3 cellular contexts compared by ENCODE assay signal in the genomic region with DNA sequence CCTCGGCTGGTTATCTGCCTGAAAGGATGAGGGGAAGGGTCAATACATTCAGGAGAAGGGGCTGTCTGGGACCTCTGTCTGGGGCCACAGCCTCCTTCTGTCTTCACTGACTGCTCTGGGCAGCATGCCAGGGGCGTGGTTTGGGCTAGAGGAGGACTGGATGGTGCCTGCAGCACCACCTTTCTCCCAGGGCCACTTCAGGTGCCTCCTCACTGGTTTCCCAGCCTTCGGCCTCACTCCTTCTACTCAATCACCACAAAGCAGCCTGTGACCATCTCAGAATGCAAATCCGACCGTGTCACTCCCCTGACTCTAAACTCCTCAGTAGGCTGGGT.
TF ChIP-seq lines count a peak whose summit lies in the region.

No MANE protein-coding gene starts in this region.

TF ChIP-seq in liver, 16 proteins besides CTCF, POLR2A, EP300 and RAD21:
- TF ChIP-seq YY1 (IDR thresholded peaks at IDR 0.05) (no peak), JUND (IDR thresholded peaks at IDR 0.05) (no peak), GABPA (IDR thresholded peaks at IDR 0.05 in 1 of 2, conservative IDR thresholded peaks at IDR 0.05 in 1 of 2) (no peak), SP1 (IDR thresholded peaks at IDR 0.05) (no peak), HNF4G (IDR thresholded peaks at IDR 0.05) (no peak), HNF4A (conservative IDR thresholded peaks at IDR 0.05) (no peak), FOXA2 (IDR thresholded peaks at IDR 0.05) (no peak)
- TF ChIP-seq, protein P1, sequence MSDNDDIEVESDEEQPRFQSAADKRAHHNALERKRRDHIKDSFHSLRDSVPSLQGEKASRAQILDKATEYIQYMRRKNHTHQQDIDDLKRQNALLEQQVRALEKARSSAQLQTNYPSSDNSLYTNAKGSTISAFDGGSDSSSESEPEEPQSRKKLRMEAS (IDR thresholded peaks at IDR 0.05), result no peak
- TF ChIP-seq, protein P2, sequence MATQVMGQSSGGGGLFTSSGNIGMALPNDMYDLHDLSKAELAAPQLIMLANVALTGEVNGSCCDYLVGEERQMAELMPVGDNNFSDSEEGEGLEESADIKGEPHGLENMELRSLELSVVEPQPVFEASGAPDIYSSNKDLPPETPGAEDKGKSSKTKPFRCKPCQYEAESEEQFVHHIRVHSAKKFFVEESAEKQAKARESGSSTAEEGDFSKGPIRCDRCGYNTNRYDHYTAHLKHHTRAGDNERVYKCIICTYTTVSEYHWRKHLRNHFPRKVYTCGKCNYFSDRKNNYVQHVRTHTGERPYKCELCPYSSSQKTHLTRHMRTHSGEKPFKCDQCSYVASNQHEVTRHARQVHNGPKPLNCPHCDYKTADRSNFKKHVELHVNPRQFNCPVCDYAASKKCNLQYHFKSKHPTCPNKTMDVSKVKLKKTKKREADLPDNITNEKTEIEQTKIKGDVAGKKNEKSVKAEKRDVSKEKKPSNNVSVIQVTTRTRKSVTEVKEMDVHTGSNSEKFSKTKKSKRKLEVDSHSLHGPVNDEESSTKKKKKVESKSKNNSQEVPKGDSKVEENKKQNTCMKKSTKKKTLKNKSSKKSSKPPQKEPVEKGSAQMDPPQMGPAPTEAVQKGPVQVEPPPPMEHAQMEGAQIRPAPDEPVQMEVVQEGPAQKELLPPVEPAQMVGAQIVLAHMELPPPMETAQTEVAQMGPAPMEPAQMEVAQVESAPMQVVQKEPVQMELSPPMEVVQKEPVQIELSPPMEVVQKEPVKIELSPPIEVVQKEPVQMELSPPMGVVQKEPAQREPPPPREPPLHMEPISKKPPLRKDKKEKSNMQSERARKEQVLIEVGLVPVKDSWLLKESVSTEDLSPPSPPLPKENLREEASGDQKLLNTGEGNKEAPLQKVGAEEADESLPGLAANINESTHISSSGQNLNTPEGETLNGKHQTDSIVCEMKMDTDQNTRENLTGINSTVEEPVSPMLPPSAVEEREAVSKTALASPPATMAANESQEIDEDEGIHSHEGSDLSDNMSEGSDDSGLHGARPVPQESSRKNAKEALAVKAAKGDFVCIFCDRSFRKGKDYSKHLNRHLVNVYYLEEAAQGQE (IDR thresholded peaks at IDR 0.05), result no peak
- TF ChIP-seq, protein P3, sequence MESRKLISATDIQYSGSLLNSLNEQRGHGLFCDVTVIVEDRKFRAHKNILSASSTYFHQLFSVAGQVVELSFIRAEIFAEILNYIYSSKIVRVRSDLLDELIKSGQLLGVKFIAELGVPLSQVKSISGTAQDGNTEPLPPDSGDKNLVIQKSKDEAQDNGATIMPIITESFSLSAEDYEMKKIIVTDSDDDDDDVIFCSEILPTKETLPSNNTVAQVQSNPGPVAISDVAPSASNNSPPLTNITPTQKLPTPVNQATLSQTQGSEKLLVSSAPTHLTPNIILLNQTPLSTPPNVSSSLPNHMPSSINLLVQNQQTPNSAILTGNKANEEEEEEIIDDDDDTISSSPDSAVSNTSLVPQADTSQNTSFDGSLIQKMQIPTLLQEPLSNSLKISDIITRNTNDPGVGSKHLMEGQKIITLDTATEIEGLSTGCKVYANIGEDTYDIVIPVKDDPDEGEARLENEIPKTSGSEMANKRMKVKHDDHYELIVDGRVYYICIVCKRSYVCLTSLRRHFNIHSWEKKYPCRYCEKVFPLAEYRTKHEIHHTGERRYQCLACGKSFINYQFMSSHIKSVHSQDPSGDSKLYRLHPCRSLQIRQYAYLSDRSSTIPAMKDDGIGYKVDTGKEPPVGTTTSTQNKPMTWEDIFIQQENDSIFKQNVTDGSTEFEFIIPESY (IDR thresholded peaks at IDR 0.05), result no peak

TF ChIP-seq in HepG2, 621 proteins besides CTCF, POLR2A, EP300 and RAD21:
- no peak for TF ChIP-seq CBFB (CRISPR knock-in tag; IDR thresholded peaks at IDR 0.05)
- TF ChIP-seq ZNF121 (CRISPR knock-in tag; IDR thresholded peaks at IDR 0.05), result no peak
- TF ChIP-seq RBM39 (IDR thresholded peaks at IDR 0.05; ENCODE audit: low read depth, low read length, poor library complexity, severe bottlenecking), result no peak

TF ChIP-seq in SK-N-SH, 30 proteins besides CTCF, POLR2A, EP300 and RAD21:
- no peak for TF ChIP-seq CHD2 (IDR thresholded peaks at IDR 0.05; ENCODE audit: low read length, partially characterized antibody)
- no peak for TF ChIP-seq FOSL2 (IDR thresholded peaks at IDR 0.05; ENCODE audit: borderline replicate concordance, low read depth)
- no peak for TF ChIP-seq FOXJ3 (CRISPR knock-in tag; IDR thresholded peaks at IDR 0.05)
